Comparison of ENCODE assay signal across 17 cellular contexts in the genomic region with DNA sequence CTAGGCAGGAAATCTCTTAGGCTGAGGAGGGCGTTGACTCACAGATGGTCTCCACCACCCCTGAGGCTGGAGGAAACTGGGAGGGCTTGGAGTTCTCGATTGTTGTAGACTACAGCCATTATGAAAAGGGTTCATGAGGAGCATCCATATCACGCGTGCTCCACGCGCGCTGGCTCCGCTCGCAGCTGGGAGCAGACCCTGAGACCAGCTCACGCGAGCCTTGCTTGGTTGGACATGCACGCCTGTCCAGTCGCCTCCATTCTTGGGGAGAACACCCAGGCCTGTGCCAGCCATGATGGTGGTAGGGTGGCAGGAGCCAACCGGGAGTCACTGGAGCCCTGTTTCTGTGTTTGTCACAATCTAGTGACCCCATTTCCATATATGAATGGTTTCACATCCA.
"Had no signal": no experiment of that assay in that cellular context is flagged by ENCODE, and none has a peak within 500 bp of the region (broad histone marks: within the 10 kb centered on the region; RNA-seq: fewer than 3 reads in every experiment).

No MANE protein-coding gene starts in this region.

- H3K9me3 ChIP-seq: colonic mucosa, gastrocnemius medialis, left ventricle myocardium inferior, tibial artery had no signal

- H3K36me3 ChIP-seq: colonic mucosa, gastrocnemius medialis, left ventricle myocardium inferior, tibial artery had no signal

- H3K4me1 ChIP-seq: colonic mucosa, gastrocnemius medialis, left ventricle myocardium inferior, tibial artery had no signal

- H3K4me3 ChIP-seq: colonic mucosa, gastrocnemius medialis, left ventricle myocardium inferior, lung, smooth muscle cell, tibial artery had no signal

- H3K4me2 ChIP-seq: smooth muscle cell had no signal

- H3K27ac ChIP-seq: colonic mucosa, gastrocnemius medialis, left ventricle myocardium inferior, tibial artery had no signal

- H3K27me3 ChIP-seq: colonic mucosa had no signal

- DNase-seq: caudate nucleus; colonic mucosa; effector CD8-positive, alpha-beta T cell; gastrocnemius medialis; glutamatergic neuron; islet precursor cell; left ventricle myocardium inferior; mesenchymal stem cell; naive B cell; posterior cingulate gyrus; right cardiac atrium; stimulated activated CD4-positive, alpha-beta T cell treated with anti-CD3 and anti-CD28 coated beads, Interleukin-4, amount 100 ng/mL, for 1 hour; stimulated activated CD8-positive, alpha-beta memory T cell treated with anti-CD3 and anti-CD28 coated beads, Interleukin-4, amount 100 ng/mL, for 48 hours; stimulated activated naive CD8-positive, alpha-beta T cell treated with anti-CD3 and anti-CD28 coated beads, Interleukin-15, Interleukin-2, amounts not matched to agents 100 U/mL and 50 U/mL, for 24 hours had no signal
